ENCODE assay signal across 1 cellular context in the genomic region with DNA sequence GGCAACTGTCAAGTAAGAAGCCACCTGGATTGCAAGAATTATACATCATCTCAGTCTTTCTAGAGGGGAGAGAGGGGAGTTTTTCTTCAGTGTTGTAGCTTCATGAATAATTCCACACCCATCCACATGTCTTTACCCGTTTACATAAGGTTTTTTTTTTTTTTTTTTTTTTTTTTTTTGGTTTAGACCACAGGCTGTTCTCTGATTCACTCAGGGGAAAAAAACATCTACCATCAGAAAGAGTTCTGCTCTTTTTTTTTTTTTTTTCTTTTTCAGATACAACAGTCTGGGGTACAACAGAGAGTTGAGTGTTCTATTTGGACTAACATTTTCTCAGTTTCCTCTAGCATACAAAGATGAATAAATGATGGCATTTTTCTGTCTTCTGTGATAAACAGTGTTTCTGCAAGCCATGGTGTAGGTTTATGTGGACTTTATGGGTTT.
A peak's percentile ranks its signal among the peaks of the same experiment; 100 is the strongest.
TF ChIP-seq lines count a peak whose summit lies in the region.

No MANE protein-coding gene starts in this region.

TF ChIP-seq in GM12878, 131 proteins besides CTCF, POLR2A, EP300 and RAD21 (continues in another document):
- TF ChIP-seq BHLHE40 (IDR thresholded peaks at IDR 0.05; ENCODE audit: borderline replicate concordance in 1 of 2, low read depth in 2 of 2, low read length in 1 of 2) (peak in 1 of 2 experiments; percentile 36; a peak in 1 of 4 replicates), RUNX3 (IDR thresholded peaks at IDR 0.05; ENCODE audit: low read length) (peak; percentile 97), NFIC (IDR thresholded peaks at IDR 0.05; ENCODE audit: low read depth, low read length) (peak; percentile 92), BCL11A (IDR thresholded peaks at IDR 0.05; ENCODE audit: low read depth, low read length) (peak; percentile 54; the same call in 1 of the 2 replicates), TCF3 (IDR thresholded peaks at IDR 0.05; ENCODE audit: borderline replicate concordance, insufficient read depth, low read depth, low read length) (0 out of 2 replicates have a peak, but pooled peaks have one; percentile 17), GABPA (IDR thresholded peaks at IDR 0.05; ENCODE audit: low read depth) (0 out of 2 replicates have a peak, but pooled peaks have one; percentile 27), KAT2A (conservative IDR thresholded peaks at IDR 0.05; ENCODE audit: control insufficient read depth, low read depth, low read length) (no peak), ATF7 (IDR thresholded peaks at IDR 0.05; ENCODE audit: low read depth) (peak; percentile 75), GATAD2B (conservative IDR thresholded peaks at IDR 0.05; ENCODE audit: low read depth) (no peak), IRF4 (IDR thresholded peaks at IDR 0.05; ENCODE audit: low read depth, low read length) (peak; percentile 68; the same call in 1 of the 2 replicates), MYB (IDR thresholded peaks at IDR 0.05; ENCODE audit: borderline replicate concordance, low read depth, low read length) (no peak), MEF2B (IDR thresholded peaks at IDR 0.05; ENCODE audit: partially characterized antibody, poor library complexity, severe bottlenecking) (peak; percentile 23), MEF2A (IDR thresholded peaks at IDR 0.05; ENCODE audit: insufficient read depth, low read depth, low read length) (peak; percentile 71; the same call in 1 of the 2 replicates), SUZ12 (IDR thresholded peaks at IDR 0.05; ENCODE audit: unreplicated experiment) (no peak), ZNF384 (IDR thresholded peaks at IDR 0.05; ENCODE audit: borderline replicate concordance, low read depth, low read length) (peak; percentile 99), CBFB (IDR thresholded peaks at IDR 0.05; ENCODE audit: low read depth) (peak; percentile 80; the same call in 1 of the 2 replicates), IKZF2 (IDR thresholded peaks at IDR 0.05) (peak; percentile 38 to 69; a peak in 2 of 4 replicates), CREM (IDR thresholded peaks at IDR 0.05; ENCODE audit: low read depth) (peak; percentile 30; the same call in 1 of the 2 replicates), POLR2AphosphoS5 (IDR thresholded peaks at IDR 0.05; ENCODE audit: low read length) (no peak), JUNB (IDR thresholded peaks at IDR 0.05) (peak; percentile 81), SP1 (IDR thresholded peaks at IDR 0.05; ENCODE audit: low read depth, low read length) (peak; percentile 14), SREBF1 (IDR thresholded peaks at IDR 0.05; ENCODE audit: low read length) (no peak)
- TF ChIP-seq, protein P1, sequence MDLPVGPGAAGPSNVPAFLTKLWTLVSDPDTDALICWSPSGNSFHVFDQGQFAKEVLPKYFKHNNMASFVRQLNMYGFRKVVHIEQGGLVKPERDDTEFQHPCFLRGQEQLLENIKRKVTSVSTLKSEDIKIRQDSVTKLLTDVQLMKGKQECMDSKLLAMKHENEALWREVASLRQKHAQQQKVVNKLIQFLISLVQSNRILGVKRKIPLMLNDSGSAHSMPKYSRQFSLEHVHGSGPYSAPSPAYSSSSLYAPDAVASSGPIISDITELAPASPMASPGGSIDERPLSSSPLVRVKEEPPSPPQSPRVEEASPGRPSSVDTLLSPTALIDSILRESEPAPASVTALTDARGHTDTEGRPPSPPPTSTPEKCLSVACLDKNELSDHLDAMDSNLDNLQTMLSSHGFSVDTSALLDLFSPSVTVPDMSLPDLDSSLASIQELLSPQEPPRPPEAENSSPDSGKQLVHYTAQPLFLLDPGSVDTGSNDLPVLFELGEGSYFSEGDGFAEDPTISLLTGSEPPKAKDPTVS (IDR thresholded peaks at IDR 0.05; ENCODE audit: low read depth, low read length): no peak
- TF ChIP-seq, protein P2, sequence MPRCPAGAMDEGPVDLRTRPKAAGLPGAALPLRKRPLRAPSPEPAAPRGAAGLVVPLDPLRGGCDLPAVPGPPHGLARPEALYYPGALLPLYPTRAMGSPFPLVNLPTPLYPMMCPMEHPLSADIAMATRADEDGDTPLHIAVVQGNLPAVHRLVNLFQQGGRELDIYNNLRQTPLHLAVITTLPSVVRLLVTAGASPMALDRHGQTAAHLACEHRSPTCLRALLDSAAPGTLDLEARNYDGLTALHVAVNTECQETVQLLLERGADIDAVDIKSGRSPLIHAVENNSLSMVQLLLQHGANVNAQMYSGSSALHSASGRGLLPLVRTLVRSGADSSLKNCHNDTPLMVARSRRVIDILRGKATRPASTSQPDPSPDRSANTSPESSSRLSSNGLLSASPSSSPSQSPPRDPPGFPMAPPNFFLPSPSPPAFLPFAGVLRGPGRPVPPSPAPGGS (IDR thresholded peaks at IDR 0.05; ENCODE audit: borderline replicate concordance, insufficient read depth, low read depth, low read length, poor library complexity, severe bottlenecking): peak; percentile 61
- TF ChIP-seq, protein P3, sequence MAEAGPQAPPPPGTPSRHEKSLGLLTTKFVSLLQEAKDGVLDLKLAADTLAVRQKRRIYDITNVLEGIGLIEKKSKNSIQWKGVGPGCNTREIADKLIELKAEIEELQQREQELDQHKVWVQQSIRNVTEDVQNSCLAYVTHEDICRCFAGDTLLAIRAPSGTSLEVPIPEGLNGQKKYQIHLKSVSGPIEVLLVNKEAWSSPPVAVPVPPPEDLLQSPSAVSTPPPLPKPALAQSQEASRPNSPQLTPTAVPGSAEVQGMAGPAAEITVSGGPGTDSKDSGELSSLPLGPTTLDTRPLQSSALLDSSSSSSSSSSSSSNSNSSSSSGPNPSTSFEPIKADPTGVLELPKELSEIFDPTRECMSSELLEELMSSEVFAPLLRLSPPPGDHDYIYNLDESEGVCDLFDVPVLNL (IDR thresholded peaks at IDR 0.05; ENCODE audit: low read depth, low read length): no peak
- TF ChIP-seq, protein P4, sequence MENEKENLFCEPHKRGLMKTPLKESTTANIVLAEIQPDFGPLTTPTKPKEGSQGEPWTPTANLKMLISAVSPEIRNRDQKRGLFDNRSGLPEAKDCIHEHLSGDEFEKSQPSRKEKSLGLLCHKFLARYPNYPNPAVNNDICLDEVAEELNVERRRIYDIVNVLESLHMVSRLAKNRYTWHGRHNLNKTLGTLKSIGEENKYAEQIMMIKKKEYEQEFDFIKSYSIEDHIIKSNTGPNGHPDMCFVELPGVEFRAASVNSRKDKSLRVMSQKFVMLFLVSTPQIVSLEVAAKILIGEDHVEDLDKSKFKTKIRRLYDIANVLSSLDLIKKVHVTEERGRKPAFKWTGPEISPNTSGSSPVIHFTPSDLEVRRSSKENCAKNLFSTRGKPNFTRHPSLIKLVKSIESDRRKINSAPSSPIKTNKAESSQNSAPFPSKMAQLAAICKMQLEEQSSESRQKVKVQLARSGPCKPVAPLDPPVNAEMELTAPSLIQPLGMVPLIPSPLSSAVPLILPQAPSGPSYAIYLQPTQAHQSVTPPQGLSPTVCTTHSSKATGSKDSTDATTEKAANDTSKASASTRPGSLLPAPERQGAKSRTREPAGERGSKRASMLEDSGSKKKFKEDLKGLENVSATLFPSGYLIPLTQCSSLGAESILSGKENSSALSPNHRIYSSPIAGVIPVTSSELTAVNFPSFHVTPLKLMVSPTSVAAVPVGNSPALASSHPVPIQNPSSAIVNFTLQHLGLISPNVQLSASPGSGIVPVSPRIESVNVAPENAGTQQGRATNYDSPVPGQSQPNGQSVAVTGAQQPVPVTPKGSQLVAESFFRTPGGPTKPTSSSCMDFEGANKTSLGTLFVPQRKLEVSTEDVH (IDR thresholded peaks at IDR 0.05; ENCODE audit: low read depth, partially characterized antibody): no peak
- TF ChIP-seq, protein P5, sequence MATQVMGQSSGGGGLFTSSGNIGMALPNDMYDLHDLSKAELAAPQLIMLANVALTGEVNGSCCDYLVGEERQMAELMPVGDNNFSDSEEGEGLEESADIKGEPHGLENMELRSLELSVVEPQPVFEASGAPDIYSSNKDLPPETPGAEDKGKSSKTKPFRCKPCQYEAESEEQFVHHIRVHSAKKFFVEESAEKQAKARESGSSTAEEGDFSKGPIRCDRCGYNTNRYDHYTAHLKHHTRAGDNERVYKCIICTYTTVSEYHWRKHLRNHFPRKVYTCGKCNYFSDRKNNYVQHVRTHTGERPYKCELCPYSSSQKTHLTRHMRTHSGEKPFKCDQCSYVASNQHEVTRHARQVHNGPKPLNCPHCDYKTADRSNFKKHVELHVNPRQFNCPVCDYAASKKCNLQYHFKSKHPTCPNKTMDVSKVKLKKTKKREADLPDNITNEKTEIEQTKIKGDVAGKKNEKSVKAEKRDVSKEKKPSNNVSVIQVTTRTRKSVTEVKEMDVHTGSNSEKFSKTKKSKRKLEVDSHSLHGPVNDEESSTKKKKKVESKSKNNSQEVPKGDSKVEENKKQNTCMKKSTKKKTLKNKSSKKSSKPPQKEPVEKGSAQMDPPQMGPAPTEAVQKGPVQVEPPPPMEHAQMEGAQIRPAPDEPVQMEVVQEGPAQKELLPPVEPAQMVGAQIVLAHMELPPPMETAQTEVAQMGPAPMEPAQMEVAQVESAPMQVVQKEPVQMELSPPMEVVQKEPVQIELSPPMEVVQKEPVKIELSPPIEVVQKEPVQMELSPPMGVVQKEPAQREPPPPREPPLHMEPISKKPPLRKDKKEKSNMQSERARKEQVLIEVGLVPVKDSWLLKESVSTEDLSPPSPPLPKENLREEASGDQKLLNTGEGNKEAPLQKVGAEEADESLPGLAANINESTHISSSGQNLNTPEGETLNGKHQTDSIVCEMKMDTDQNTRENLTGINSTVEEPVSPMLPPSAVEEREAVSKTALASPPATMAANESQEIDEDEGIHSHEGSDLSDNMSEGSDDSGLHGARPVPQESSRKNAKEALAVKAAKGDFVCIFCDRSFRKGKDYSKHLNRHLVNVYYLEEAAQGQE (IDR thresholded peaks at IDR 0.05; ENCODE audit: low read depth, low read length): no peak
- TF ChIP-seq, protein P6, sequence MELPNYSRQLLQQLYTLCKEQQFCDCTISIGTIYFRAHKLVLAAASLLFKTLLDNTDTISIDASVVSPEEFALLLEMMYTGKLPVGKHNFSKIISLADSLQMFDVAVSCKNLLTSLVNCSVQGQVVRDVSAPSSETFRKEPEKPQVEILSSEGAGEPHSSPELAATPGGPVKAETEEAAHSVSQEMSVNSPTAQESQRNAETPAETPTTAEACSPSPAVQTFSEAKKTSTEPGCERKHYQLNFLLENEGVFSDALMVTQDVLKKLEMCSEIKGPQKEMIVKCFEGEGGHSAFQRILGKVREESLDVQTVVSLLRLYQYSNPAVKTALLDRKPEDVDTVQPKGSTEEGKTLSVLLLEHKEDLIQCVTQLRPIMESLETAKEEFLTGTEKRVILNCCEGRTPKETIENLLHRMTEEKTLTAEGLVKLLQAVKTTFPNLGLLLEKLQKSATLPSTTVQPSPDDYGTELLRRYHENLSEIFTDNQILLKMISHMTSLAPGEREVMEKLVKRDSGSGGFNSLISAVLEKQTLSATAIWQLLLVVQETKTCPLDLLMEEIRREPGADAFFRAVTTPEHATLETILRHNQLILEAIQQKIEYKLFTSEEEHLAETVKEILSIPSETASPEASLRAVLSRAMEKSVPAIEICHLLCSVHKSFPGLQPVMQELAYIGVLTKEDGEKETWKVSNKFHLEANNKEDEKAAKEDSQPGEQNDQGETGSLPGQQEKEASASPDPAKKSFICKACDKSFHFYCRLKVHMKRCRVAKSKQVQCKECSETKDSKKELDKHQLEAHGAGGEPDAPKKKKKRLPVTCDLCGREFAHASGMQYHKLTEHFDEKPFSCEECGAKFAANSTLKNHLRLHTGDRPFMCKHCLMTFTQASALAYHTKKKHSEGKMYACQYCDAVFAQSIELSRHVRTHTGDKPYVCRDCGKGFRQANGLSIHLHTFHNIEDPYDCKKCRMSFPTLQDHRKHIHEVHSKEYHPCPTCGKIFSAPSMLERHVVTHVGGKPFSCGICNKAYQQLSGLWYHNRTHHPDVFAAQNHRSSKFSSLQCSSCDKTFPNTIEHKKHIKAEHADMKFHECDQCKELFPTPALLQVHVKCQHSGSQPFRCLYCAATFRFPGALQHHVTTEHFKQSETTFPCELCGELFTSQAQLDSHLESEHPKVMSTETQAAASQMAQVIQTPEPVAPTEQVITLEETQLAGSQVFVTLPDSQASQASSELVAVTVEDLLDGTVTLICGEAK (IDR thresholded peaks at IDR 0.05; ENCODE audit: borderline replicate concordance): no peak; the same call in 1 of the 2 replicates
- TF ChIP-seq, protein P7, sequence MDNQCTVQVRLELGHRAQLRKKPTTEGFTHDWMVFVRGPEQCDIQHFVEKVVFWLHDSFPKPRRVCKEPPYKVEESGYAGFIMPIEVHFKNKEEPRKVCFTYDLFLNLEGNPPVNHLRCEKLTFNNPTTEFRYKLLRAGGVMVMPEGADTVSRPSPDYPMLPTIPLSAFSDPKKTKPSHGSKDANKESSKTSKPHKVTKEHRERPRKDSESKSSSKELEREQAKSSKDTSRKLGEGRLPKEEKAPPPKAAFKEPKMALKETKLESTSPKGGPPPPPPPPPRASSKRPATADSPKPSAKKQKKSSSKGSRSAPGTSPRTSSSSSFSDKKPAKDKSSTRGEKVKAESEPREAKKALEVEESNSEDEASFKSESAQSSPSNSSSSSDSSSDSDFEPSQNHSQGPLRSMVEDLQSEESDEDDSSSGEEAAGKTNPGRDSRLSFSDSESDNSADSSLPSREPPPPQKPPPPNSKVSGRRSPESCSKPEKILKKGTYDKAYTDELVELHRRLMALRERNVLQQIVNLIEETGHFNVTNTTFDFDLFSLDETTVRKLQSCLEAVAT (IDR thresholded peaks at IDR 0.05): 0 out of 2 replicates have a peak, but pooled peaks have one; percentile 49
- TF ChIP-seq, protein P8, sequence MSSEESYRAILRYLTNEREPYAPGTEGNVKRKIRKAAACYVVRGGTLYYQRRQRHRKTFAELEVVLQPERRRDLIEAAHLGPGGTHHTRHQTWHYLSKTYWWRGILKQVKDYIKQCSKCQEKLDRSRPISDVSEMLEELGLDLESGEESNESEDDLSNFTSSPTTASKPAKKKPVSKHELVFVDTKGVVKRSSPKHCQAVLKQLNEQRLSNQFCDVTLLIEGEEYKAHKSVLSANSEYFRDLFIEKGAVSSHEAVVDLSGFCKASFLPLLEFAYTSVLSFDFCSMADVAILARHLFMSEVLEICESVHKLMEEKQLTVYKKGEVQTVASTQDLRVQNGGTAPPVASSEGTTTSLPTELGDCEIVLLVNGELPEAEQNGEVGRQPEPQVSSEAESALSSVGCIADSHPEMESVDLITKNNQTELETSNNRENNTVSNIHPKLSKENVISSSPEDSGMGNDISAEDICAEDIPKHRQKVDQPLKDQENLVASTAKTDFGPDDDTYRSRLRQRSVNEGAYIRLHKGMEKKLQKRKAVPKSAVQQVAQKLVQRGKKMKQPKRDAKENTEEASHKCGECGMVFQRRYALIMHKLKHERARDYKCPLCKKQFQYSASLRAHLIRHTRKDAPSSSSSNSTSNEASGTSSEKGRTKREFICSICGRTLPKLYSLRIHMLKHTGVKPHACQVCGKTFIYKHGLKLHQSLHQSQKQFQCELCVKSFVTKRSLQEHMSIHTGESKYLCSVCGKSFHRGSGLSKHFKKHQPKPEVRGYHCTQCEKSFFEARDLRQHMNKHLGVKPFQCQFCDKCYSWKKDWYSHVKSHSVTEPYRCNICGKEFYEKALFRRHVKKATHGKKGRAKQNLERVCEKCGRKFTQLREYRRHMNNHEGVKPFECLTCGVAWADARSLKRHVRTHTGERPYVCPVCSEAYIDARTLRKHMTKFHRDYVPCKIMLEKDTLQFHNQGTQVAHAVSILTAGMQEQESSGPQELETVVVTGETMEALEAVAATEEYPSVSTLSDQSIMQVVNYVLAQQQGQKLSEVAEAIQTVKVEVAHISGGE (CRISPR knock-in tag; IDR thresholded peaks at IDR 0.05): no peak
- TF ChIP-seq, protein P9, sequence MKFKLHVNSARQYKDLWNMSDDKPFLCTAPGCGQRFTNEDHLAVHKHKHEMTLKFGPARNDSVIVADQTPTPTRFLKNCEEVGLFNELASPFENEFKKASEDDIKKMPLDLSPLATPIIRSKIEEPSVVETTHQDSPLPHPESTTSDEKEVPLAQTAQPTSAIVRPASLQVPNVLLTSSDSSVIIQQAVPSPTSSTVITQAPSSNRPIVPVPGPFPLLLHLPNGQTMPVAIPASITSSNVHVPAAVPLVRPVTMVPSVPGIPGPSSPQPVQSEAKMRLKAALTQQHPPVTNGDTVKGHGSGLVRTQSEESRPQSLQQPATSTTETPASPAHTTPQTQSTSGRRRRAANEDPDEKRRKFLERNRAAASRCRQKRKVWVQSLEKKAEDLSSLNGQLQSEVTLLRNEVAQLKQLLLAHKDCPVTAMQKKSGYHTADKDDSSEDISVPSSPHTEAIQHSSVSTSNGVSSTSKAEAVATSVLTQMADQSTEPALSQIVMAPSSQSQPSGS (IDR thresholded peaks at IDR 0.05; ENCODE audit: low read length): peak; percentile 77; the same call in 1 of the 2 replicates
